27 cellular contexts compared by ENCODE assay signal in the genomic region with DNA sequence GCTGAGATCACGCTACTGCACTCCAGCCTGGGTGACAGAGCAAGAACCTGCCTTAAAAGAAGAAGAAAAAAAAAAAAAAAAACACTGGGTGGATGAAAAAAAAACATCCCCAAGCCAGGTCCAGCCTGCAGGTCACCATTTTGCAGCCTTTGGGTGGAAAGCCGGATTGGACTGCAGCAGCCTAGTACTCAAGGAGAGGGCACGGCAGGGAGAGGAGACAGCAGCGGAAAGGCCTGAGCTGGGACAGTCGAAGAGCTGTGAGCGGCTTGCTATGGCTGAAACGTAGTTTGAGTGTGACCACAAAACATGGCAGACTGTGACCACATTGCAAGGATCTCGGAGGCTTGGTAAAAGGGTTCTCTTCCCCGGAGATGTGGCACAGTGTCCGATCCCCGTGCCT.
"Had no signal": no experiment of that assay in that cellular context is flagged by ENCODE, and none has a peak within 500 bp of the region (broad histone marks: within the 10 kb centered on the region; RNA-seq: fewer than 3 reads in every experiment).

No MANE protein-coding gene starts in this region.

- H3K27me3 Mint-ChIP-seq: stimulated activated naive CD8-positive, alpha-beta T cell treated with anti-CD3 and anti-CD28 coated beads, Interleukin-15, Interleukin-2, amounts not matched to agents 100 ng/mL and 50 ng/mL, for 24 hours had no signal

- H3K4me2 ChIP-seq: neural progenitor cell had no signal

- ATAC-seq: naive thymus-derived CD4-positive, alpha-beta T cell; right cardiac atrium; right lobe of liver; stimulated activated naive B cell treated with anti-CD40 and anti-IgM and Interleukin-4, amounts not matched to agents 10 μg/mL and 1 μg/mL and 100 μg/mL, for 72 hours had no signal

- H3K4me1 ChIP-seq: neural progenitor cell, parathyroid adenoma, prostate gland, right lobe of liver had no signal

- H3K79me2 ChIP-seq: parathyroid adenoma had no signal

- H3K27ac Mint-ChIP-seq: naive thymus-derived CD4-positive, alpha-beta T cell; nephron; neural progenitor cell; stimulated activated effector memory CD8-positive, alpha-beta T cell treated with anti-CD3 and anti-CD28 coated beads, Interleukin-12 subunit alpha, Interleukin-12 subunit beta, amount 100 ng/mL, for 72 hours; stimulated activated naive B cell treated with anti-CD40 and anti-IgM and Interleukin-4, amounts not matched to agents 10 μg/mL and 1 μg/mL and 100 μg/mL, for 72 hours; stimulated activated naive CD8-positive, alpha-beta T cell treated with anti-CD3 and anti-CD28 coated beads, Interleukin-15, Interleukin-2, amounts not matched to agents 100 ng/mL and 50 ng/mL, for 24 hours had no signal

- H3K9ac ChIP-seq: neural progenitor cell, parathyroid adenoma had no signal

- H3K27ac ChIP-seq: neural progenitor cell, ovary, parathyroid adenoma, prostate gland, right lobe of liver, sigmoid colon, stomach, thoracic aorta, thyroid gland, tibial nerve, upper lobe of left lung, vagina had no signal

- H3K36me3 ChIP-seq: neural progenitor cell, ovary, prostate gland, right lobe of liver, sigmoid colon, stomach, thoracic aorta, thyroid gland, tibial nerve, upper lobe of left lung, vagina had no signal

- H3K4me3 ChIP-seq: neural progenitor cell, ovary, prostate gland, right lobe of liver, sigmoid colon, stomach, thoracic aorta, thyroid gland, tibial nerve, upper lobe of left lung, vagina had no signal

- H3K9me3 Mint-ChIP-seq: natural killer cell; stimulated activated effector memory CD8-positive, alpha-beta T cell treated with anti-CD3 and anti-CD28 coated beads, Interleukin-12 subunit alpha, Interleukin-12 subunit beta, amount 100 ng/mL, for 72 hours; stimulated activated naive B cell treated with anti-CD40 and anti-IgM and Interleukin-4, amounts not matched to agents 10 μg/mL and 1 μg/mL and 100 μg/mL, for 72 hours; stimulated activated naive CD8-positive, alpha-beta T cell treated with anti-CD3 and anti-CD28 coated beads, Interleukin-15, Interleukin-2, amounts not matched to agents 100 ng/mL and 50 ng/mL, for 24 hours had no signal

- FAIRE-seq: small intestine had no signal

- H3K9me3 ChIP-seq: ovary, prostate gland, right lobe of liver, sigmoid colon, stomach, thoracic aorta, thyroid gland, tibial nerve, upper lobe of left lung, vagina had no signal

- H3K4me3 Mint-ChIP-seq: naive thymus-derived CD4-positive, alpha-beta T cell; natural killer cell; nephron; neural progenitor cell; stimulated activated effector memory CD8-positive, alpha-beta T cell treated with anti-CD3 and anti-CD28 coated beads, Interleukin-12 subunit alpha, Interleukin-12 subunit beta, amount 100 ng/mL, for 72 hours; stimulated activated naive B cell treated with anti-CD40 and anti-IgM and Interleukin-4, amounts not matched to agents 10 μg/mL and 1 μg/mL and 100 μg/mL, for 72 hours; stimulated activated naive CD8-positive, alpha-beta T cell treated with anti-CD3 and anti-CD28 coated beads, Interleukin-15, Interleukin-2, amounts not matched to agents 100 ng/mL and 50 ng/mL, for 24 hours had no signal

- H2AFZ ChIP-seq: neural progenitor cell, parathyroid adenoma had no signal

- H3K36me3 Mint-ChIP-seq: natural killer cell; neural progenitor cell; stimulated activated effector memory CD8-positive, alpha-beta T cell treated with anti-CD3 and anti-CD28 coated beads, Interleukin-12 subunit alpha, Interleukin-12 subunit beta, amount 100 ng/mL, for 72 hours had no signal

- DNase-seq: naive thymus-derived CD4-positive, alpha-beta T cell; natural killer cell; occipital lobe; right lobe of liver; sigmoid colon; small intestine; stimulated activated CD4-positive, alpha-beta T cell treated with anti-CD3 and anti-CD28 coated beads, Interleukin-15, amount 100 ng/mL, for 24 hours; stimulated activated CD4-positive, alpha-beta T cell treated with anti-CD3 and anti-CD28 coated beads, Interleukin-2, amount 100 ng/mL, for 24 hours; stimulated activated CD4-positive, alpha-beta T cell treated with anti-CD3 and anti-CD28 coated beads, Interleukin-2, amount 100 ng/mL, for 48 hours; stimulated activated CD4-positive, alpha-beta T cell treated with anti-CD3 and anti-CD28 coated beads, Interleukin-4, amount 100 ng/mL, for 24 hours; stimulated activated naive B cell treated with anti-CD40 and anti-IgM and Interleukin-4, amounts not matched to agents 10 μg/mL and 1 μg/mL and 100 μg/mL, for 72 hours; stimulated activated naive CD4-positive, alpha-beta T cell treated with Interleukin-2 at 50 U/mL for 16 hours; stomach; thyroid gland; trophoblast cell; upper lobe of left lung had no signal

- H3K27me3 ChIP-seq: neural progenitor cell, ovary, right lobe of liver, sigmoid colon, stomach, thyroid gland, tibial nerve, upper lobe of left lung, vagina had no signal
